11 cellular contexts compared by ENCODE assay signal in the genomic region with DNA sequence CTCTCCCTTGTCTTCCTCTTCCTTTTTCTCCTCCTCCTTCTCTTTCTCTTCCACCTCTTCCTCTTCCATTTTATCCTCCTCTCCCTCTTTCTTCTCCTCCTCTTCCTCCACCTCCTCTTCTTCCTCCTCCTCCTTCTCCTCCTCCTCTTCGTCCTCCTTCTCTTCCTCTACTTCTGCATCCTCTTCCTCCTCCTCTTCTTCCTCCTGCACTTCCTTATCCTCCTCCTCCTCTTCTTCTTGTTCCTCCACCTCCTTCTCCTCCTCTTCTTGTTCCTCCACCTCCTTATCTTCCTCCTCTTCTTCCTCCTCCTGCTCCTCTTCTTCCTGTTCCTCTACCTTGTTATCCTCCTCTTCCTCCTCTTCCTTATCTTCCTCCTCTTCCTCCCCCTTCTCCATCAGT. TPM values are rescaled to one million over a fixed set of nuclear protein-coding genes. Genes with fewer than 3 reads are reported as not detected.
"Had no signal": no experiment of that assay in that cellular context is flagged by ENCODE, and none has a peak within 500 bp of the region (broad histone marks: within the 10 kb centered on the region; RNA-seq: fewer than 3 reads in every experiment).

No MANE protein-coding gene starts in this region.

- H3K9ac ChIP-seq: GM23248, KMS-11 had no signal

- H2AFZ ChIP-seq: GM23248 had no signal

- H3K27ac ChIP-seq: GM23248, HL-60, KMS-11 had no signal

- H3K36me3 ChIP-seq: HAP-1 had no signal

- H3K4me1 ChIP-seq: HAP-1 had no signal

- H3K4me3 ChIP-seq: GM23248, HAP-1 had no signal

- ATAC-seq: HCT116 had no signal

- H3K9me3 ChIP-seq: HAP-1 had no signal

- H3K4me2 ChIP-seq: KMS-11 had no signal

- DNase-seq: GM23248, GOT3, H7, IMR-90, KBM-7 had no signal

RNA-seq across cellular contexts. Expression of a gene that starts 28.8 kb away (rescaled TPM):
- total RNA-seq: GM23248, H4, H7, HT1080, IMR-90 had no signal
- polyA plus RNA-seq: GM23248, IMR-90 had no signal
